ENCODE assay signal across 13 cellular contexts in the genomic region with DNA sequence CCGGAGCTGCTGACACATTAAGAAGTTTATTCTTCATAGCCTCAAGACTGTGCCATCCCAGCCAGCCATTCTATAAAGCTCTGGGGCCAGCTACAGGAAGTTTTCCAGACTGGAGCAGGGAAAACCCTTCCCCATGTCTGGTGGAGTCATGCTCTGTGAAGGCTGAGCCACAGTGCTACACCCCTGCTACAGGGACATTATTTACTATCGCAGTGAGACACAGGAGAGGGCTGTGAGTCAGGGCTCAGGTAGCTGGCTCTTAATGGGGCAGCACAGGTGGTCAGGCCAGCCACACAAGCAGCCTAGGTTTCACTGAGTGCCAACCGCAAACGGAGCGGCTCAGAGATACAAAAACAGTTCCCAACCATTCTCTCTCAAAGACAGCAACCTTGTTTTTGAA. TPM values are rescaled to one million over a fixed set of nuclear protein-coding genes. Genes with fewer than 3 reads are reported as not detected.
DNase-seq lines count a peak whose midpoint lies in the region; ATAC-seq and TF ChIP-seq lines count a peak whose summit lies in the region.
"Had no signal": no experiment of that assay in that cellular context is flagged by ENCODE, and none has a peak within 500 bp of the region (broad histone marks: within the 10 kb centered on the region; RNA-seq: fewer than 3 reads in every experiment).

No MANE protein-coding gene starts in this region.

- intact Hi-C loops in PC-3 (cut with micrococcal nuclease): no loop called here

- no peaks in the 10 kb centered on the region for H3K9me3 ChIP-seq in PC-3 (ENCODE audit: low read length)
- H3K9me3 ChIP-seq: tibial nerve had no signal

- 0 out of 2 replicates have a peak overlapping the region, but pooled peaks have one; percentile 30 for H3K4me3 ChIP-seq in PC-3 (ENCODE audit: low read length)
- H3K4me3 ChIP-seq: tibial nerve had no signal

- H4K20me1 ChIP-seq in PC-3 (ENCODE audit: low read length): no peaks in the 10 kb centered on the region

- H3K9ac ChIP-seq in PC-3 (ENCODE audit: low read length): no peak overlapping the region

- CTCF ChIA-PET in PC-3 (lab: Charles Lee): interaction anchor here (0.6 kb wide), 1 partner anchor 103 kb away, joined by 3 read pairs; no protein-coding TSS in a partner anchor

- ATAC-seq in PC-3 (peak; percentile 100), esophagus mucosa (peak; percentile 97), HG02763 (IDR thresholded peaks at IDR 0.05; ENCODE audit: unreplicated experiment) (no peak), GM19023 (IDR thresholded peaks at IDR 0.05; ENCODE audit: unreplicated experiment) (no peak)

- TF ChIP-seq CTCF in PC-3 (conservative IDR thresholded peaks at IDR 0.05; ENCODE audit: low read depth, low read length): no peak

- H3K36me3 ChIP-seq in PC-3 (ENCODE audit: low read depth, low read length): peaks cover 15% of the 10 kb centered on the region

- H3K9me2 ChIP-seq in PC-3 (replicated peaks; ENCODE audit: low read length): no peaks in the 10 kb centered on the region

- POLR2A ChIA-PET in PC-3 (lab: Charles Lee; ENCODE audit: unreplicated experiment): no interaction called here

- peak overlapping the region; percentile 77 for H3K27ac ChIP-seq in PC-3 (ENCODE audit: low read length)
- H3K27ac ChIP-seq: tibial nerve had no signal

- H3K4me2 ChIP-seq in PC-3 (ENCODE audit: low read length): peak overlapping the region; percentile 65

- H3K4me1 ChIP-seq in PC-3 (ENCODE audit: insufficient read depth, low read length): peaks cover 35% of the 10 kb centered on the region

- DNase-seq in DMS53 treated with DMSO at 0.1 percent for 48 hours (lab: John Stamatoyannopoulos, UW; ENCODE audit: unreplicated experiment) (peak; percentile 53), PC-3 (peak; percentile 92), pulmonary artery endothelial cell (ENCODE audit: low read depth, low spot score) (peak; percentile 62), SK-N-DZ (ENCODE audit: low spot score) (no peak), NCI-H1417 treated with DMSO at 0.1 percent for 48 hours (lab: John Stamatoyannopoulos, UW) (no peak)
- DNase-seq: activated CD8-positive, alpha-beta memory T cell treated with anti-CD3 and anti-CD28 coated beads, Interleukin-2, amount 50 U/mL, for 4 hours; central memory CD4-positive, alpha-beta T cell; H9; hypothalamus had no signal

- no peak overlapping the region for H2AFZ ChIP-seq in PC-3 (ENCODE audit: low read length)

- no TSS peak for BruUV-seq in PC-3 (replicated peaks; lab: Mats Ljungman, UMichigan)

- no peaks in the 10 kb centered on the region for H3K27me3 ChIP-seq in PC-3 (ENCODE audit: low read length)
- H3K27me3 ChIP-seq: tibial nerve had no signal

- H3K79me2 ChIP-seq in PC-3 (ENCODE audit: low read length): peaks cover 5% of the 10 kb centered on the region; the same call in 1 of the 2 replicates

- H3F3A ChIP-seq in PC-3 (ENCODE audit: low read length, unreplicated experiment): peaks cover 4% of the 10 kb centered on the region

RNA-seq across cellular contexts. Expression of a gene that starts 12.1 kb away (rescaled TPM):
- 15.9 and 19.9 TPM in 2 replicates for total RNA-seq in PC-3 (2014; rRNA removed)
- total RNA-seq in esophagus mucosa: 26.2 TPM
- total RNA-seq in pulmonary artery endothelial cell: 18.0 and 18.4 TPM in 2 replicates
- 38.9 and 51.2 TPM in 2 replicates for polyA plus RNA-seq in SK-N-DZ (2014; cell fraction: cytosol; rRNA removed)
- polyA plus RNA-seq in SK-N-DZ (2014; cell fraction: nucleus; rRNA removed): 78.9 and 90.3 TPM in 2 replicates

RNA-seq across cellular contexts. Expression of a gene that starts 12.2 kb away (rescaled TPM):
- total RNA-seq in PC-3 (2014; rRNA removed) (17.6 and 21.1 TPM in 2 replicates), esophagus mucosa (21.0 TPM), pulmonary artery endothelial cell (17.6 and 28.9 TPM in 2 replicates)
- polyA plus RNA-seq in SK-N-DZ (2014; cell fraction: cytosol; rRNA removed): 21.2 and 26.0 TPM in 2 replicates
- polyA plus RNA-seq in SK-N-DZ (2014; cell fraction: nucleus; rRNA removed): 11.9 and 15.7 TPM in 2 replicates

RNA-seq across cellular contexts. Expression of a gene that starts 40.8 kb away (rescaled TPM):
- 22.4 and 33.5 TPM in 2 replicates for total RNA-seq in PC-3 (2014; rRNA removed)
- total RNA-seq in esophagus mucosa: 23.2 TPM
- total RNA-seq in pulmonary artery endothelial cell: 40.1 and 57.1 TPM in 2 replicates
- polyA plus RNA-seq in SK-N-DZ (2014; cell fraction: cytosol; rRNA removed): 29.2 and 66.0 TPM in 2 replicates
- polyA plus RNA-seq in SK-N-DZ (2014; cell fraction: nucleus; rRNA removed): 22.7 and 41.5 TPM in 2 replicates

RNA-seq across cellular contexts. Expression of a gene that starts 42.5 kb away (rescaled TPM):
- total RNA-seq in PC-3 (2014; rRNA removed) (2.1 and 2.4 TPM in 2 replicates), esophagus mucosa (2.1 TPM), pulmonary artery endothelial cell (7.5 and 8.2 TPM in 2 replicates)
- 6.3 and 6.6 TPM in 2 replicates for polyA plus RNA-seq in SK-N-DZ (2014; cell fraction: cytosol; rRNA removed)
- polyA plus RNA-seq in SK-N-DZ (2014; cell fraction: nucleus; rRNA removed): 1.8 and 2.7 TPM in 2 replicates

Comparison
In these comparisons a context has a peak if more than half of its experiments do, and no peak if none do; other contexts are left out.
1. DNase-seq: peak in DMS53 treated with DMSO at 0.1 percent for 48 hours (single experiment), PC-3 (single experiment) and pulmonary artery endothelial cell (single experiment); none in SK-N-DZ (single experiment) and NCI-H1417 treated with DMSO at 0.1 percent for 48 hours (single experiment).
2. ATAC-seq: peak in PC-3 (single experiment) and esophagus mucosa (single experiment); none in HG02763 (single experiment) and GM19023 (single experiment).